Comparison of ENCODE assay signal across 1 cellular context in the genomic region with DNA sequence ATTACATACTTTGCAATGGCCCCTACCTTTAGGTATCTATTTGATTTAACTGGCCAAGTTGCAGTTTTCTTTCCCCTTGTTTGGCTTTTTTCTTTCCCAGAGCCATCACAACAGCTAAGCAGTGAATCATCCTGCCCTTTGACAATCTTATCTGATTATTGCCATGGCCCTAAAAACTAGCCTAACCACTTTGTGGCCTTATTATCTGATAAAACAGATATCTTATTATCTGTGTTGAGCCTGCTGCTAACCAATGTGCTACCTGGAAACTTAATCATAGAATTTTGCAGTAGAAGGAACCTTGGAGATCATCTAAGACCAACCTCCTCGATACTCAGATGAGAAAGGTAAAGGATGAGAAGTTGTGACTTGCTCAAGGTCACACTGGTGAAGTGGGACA.
A peak's percentile ranks its signal among the peaks of the same experiment; 100 is the strongest.
TF ChIP-seq lines count a peak whose summit lies in the region.

No MANE protein-coding gene starts in this region.

TF ChIP-seq in K562, 482 proteins besides CTCF, POLR2A, EP300 and RAD21 (continues in another document):
- TF ChIP-seq, protein P1, sequence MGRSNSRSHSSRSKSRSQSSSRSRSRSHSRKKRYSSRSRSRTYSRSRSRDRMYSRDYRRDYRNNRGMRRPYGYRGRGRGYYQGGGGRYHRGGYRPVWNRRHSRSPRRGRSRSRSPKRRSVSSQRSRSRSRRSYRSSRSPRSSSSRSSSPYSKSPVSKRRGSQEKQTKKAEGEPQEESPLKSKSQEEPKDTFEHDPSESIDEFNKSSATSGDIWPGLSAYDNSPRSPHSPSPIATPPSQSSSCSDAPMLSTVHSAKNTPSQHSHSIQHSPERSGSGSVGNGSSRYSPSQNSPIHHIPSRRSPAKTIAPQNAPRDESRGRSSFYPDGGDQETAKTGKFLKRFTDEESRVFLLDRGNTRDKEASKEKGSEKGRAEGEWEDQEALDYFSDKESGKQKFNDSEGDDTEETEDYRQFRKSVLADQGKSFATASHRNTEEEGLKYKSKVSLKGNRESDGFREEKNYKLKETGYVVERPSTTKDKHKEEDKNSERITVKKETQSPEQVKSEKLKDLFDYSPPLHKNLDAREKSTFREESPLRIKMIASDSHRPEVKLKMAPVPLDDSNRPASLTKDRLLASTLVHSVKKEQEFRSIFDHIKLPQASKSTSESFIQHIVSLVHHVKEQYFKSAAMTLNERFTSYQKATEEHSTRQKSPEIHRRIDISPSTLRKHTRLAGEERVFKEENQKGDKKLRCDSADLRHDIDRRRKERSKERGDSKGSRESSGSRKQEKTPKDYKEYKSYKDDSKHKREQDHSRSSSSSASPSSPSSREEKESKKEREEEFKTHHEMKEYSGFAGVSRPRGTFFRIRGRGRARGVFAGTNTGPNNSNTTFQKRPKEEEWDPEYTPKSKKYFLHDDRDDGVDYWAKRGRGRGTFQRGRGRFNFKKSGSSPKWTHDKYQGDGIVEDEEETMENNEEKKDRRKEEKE (IDR thresholded peaks at IDR 0.05; ENCODE audit: borderline replicate concordance in 1 of 2, control insufficient read depth in 1 of 2, low read depth in 2 of 2, low read length in 1 of 2): no peak
- no peak for TF ChIP-seq MTA2 (IDR thresholded peaks at IDR 0.05; ENCODE audit: low read depth)
- TF ChIP-seq, protein P2, sequence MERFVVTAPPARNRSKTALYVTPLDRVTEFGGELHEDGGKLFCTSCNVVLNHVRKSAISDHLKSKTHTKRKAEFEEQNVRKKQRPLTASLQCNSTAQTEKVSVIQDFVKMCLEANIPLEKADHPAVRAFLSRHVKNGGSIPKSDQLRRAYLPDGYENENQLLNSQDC (CRISPR knock-in tag; IDR thresholded peaks at IDR 0.05): no peak
- no peak for TF ChIP-seq POLR2AphosphoS5 (IDR thresholded peaks at IDR 0.05; ENCODE audit: control insufficient read depth, insufficient read depth, low read depth, low read length)
- TF ChIP-seq JUND (IDR thresholded peaks at IDR 0.05; ENCODE audit: borderline replicate concordance, low read depth, low read length): peak; percentile 45; the same call in 1 of the 2 replicates
- no peak; the same call in 2 of the 3 replicates for TF ChIP-seq JUND (tag; IDR thresholded peaks at IDR 0.05; ENCODE audit: borderline replicate concordance, low read depth, low read length)
- TF ChIP-seq TSHZ1 (CRISPR knock-in tag; IDR thresholded peaks at IDR 0.05): no peak
- TF ChIP-seq CHD7 (IDR thresholded peaks at IDR 0.05; ENCODE audit: low read depth, low read length): no peak
- TF ChIP-seq GATA2 (CRISPR knock-in tag; IDR thresholded peaks at IDR 0.05): no peak
- no peak for TF ChIP-seq SIRT6 (IDR thresholded peaks at IDR 0.05; ENCODE audit: low read depth, low read length)
- no peak for TF ChIP-seq PRDM10 (IDR thresholded peaks at IDR 0.05; ENCODE audit: partially characterized antibody)
- no peak for TF ChIP-seq ZNF77 (CRISPR knock-in tag; IDR thresholded peaks at IDR 0.05)
- TF ChIP-seq FOXP1 (CRISPR knock-in tag; IDR thresholded peaks at IDR 0.05): no peak
- TF ChIP-seq, protein P3, sequence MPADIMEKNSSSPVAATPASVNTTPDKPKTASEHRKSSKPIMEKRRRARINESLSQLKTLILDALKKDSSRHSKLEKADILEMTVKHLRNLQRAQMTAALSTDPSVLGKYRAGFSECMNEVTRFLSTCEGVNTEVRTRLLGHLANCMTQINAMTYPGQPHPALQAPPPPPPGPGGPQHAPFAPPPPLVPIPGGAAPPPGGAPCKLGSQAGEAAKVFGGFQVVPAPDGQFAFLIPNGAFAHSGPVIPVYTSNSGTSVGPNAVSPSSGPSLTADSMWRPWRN (IDR thresholded peaks at IDR 0.05; ENCODE audit: low read depth): no peak
- no peak for TF ChIP-seq XRCC5 (IDR thresholded peaks at IDR 0.05; ENCODE audit: low read depth, low read length)
- TF ChIP-seq POU5F1 (IDR thresholded peaks at IDR 0.05; ENCODE audit: borderline replicate concordance, low read depth, low read length, partially characterized antibody): no peak
- no peak for TF ChIP-seq PBX2 (CRISPR knock-in tag; IDR thresholded peaks at IDR 0.05; ENCODE audit: low read depth)
- TF ChIP-seq PBX2 (tag; conservative IDR thresholded peaks at IDR 0.05; ENCODE audit: low read depth): peak; percentile 56; the same call in 1 of the 2 replicates
- TF ChIP-seq MLX (CRISPR knock-in tag; conservative IDR thresholded peaks at IDR 0.05): no peak
